Comparison of ENCODE assay signal across 8 cellular contexts in the genomic region with DNA sequence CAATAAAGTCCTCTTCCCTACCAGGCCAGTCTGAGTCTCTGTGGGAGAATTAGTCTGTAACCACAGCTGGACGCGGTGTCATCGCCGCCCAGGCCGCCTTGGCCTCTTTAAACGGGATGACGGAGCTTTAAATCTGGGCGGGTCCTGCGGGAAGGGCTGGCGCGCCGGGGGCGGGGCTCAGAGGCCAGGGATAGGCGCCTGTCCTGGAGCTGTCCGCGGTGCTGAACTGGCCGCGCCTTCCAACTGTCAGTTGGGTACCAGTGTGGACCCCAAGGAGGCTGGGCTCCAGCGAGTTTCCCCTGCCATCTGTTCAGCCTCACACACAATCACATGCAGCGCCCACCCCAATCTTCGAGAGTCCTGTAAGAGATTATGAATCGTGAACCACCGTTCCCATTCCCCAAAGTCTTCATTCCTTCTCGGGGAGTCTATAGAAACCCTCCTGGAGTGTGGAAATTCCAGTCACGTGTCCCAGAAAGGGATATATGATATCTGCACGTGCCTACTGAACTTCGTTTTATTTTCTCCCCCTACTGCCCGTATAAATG. TPM values are rescaled to one million over a fixed set of nuclear protein-coding genes. Genes with fewer than 3 reads are reported as not detected.
DNase-seq lines count a peak whose midpoint lies in the region; ATAC-seq and TF ChIP-seq lines count a peak whose summit lies in the region.
"Had no signal": no experiment of that assay in that cellular context is flagged by ENCODE, and none has a peak within 500 bp of the region (broad histone marks: within the 10 kb centered on the region; RNA-seq: fewer than 3 reads in every experiment).

No MANE protein-coding gene starts in this region.

- intact Hi-C loops in dendritic cell treated with granulocyte-macrophage colony-stimulating factor and Interleukin-4, amounts not matched to agents 40 ng/mL and 50 ng/mL, for 4 days (cut with micrococcal nuclease) = loop anchor here (1.0 kb wide), 1 partner anchor 52 kb away; no protein-coding TSS in a partner anchor

- H3K4me1 Mint-ChIP-seq in dendritic cell treated with granulocyte-macrophage colony-stimulating factor and Interleukin-4, amounts not matched to agents 40 ng/mL and 50 ng/mL, for 4 days (ENCODE audit: low read depth) = peaks cover 11% of the 10 kb centered on the region

- H3K36me3 Mint-ChIP-seq in dendritic cell treated with granulocyte-macrophage colony-stimulating factor and Interleukin-4, amounts not matched to agents 40 ng/mL and 50 ng/mL, for 4 days (ENCODE audit: low read depth) = no peaks in the 10 kb centered on the region

- peak overlapping the region; percentile 22 for H3K4me3 Mint-ChIP-seq in dendritic cell treated with granulocyte-macrophage colony-stimulating factor and Interleukin-4, amounts not matched to agents 40 ng/mL and 50 ng/mL, for 4 days

- no peaks in the 10 kb centered on the region for H3K27me3 ChIP-seq in liver (ENCODE audit: control insufficient read depth in 4 of 4, insufficient read depth in 4 of 4, low read length in 3 of 4)

- no peak overlapping the region for H3K4me3 ChIP-seq in liver (ENCODE audit: low read depth in 1 of 3, low read length in 3 of 3)

- H3K9me3 ChIP-seq in liver (ENCODE audit: control insufficient read depth in 4 of 4, low read length in 3 of 4) = no peaks in the 10 kb centered on the region

- H3K9me3 Mint-ChIP-seq in dendritic cell treated with granulocyte-macrophage colony-stimulating factor and Interleukin-4, amounts not matched to agents 40 ng/mL and 50 ng/mL, for 4 days = no peaks in the 10 kb centered on the region

- no peaks in the 10 kb centered on the region for H3K36me3 ChIP-seq in liver (ENCODE audit: control insufficient read depth in 4 of 4, insufficient read depth in 3 of 4, low read depth in 1 of 4, low read length in 3 of 4)

- no peak overlapping the region for H3K27ac ChIP-seq in liver (ENCODE audit: low read depth in 1 of 2, low read length in 2 of 2)

- TF ChIP-seq CTCF in GM20000 (IDR thresholded peaks at IDR 0.05; ENCODE audit: extremely low read depth, missing control alignments) (no peak), liver (IDR thresholded peaks at IDR 0.05; ENCODE audit: low read depth, low read length, missing input control) (no peak)

- H3K27ac Mint-ChIP-seq in dendritic cell treated with granulocyte-macrophage colony-stimulating factor and Interleukin-4, amounts not matched to agents 40 ng/mL and 50 ng/mL, for 4 days = peak overlapping the region; percentile 21

- DNase-seq in GM20000 (ENCODE audit: low spot score) = peak; percentile 84
- peak; percentile 22 to 92 for DNase-seq in NCI-H526 (lab: John Stamatoyannopoulos, UW)
- peak; percentile 56 to 60 for DNase-seq in activated CD4-positive, alpha-beta T cell treated with anti-CD3 and anti-CD28 coated beads, Interleukin-2, amount 50 U/mL, for 24 hours (ENCODE audit: low read depth in 1 of 2, low spot score in 1 of 2)
- DNase-seq in stimulated activated CD8-positive, alpha-beta memory T cell treated with anti-CD3 and anti-CD28 coated beads, Interleukin-12 subunit alpha, Interleukin-12 subunit beta, amount 100 ng/mL, for 1 hour (ENCODE audit: low read depth) = peak; percentile 48

- no peak overlapping the region for H3K9ac ChIP-seq in liver (ENCODE audit: low read depth in 1 of 2, low read length in 2 of 2)

- peak in 1 of 2 donors; percentile 40 for TF ChIP-seq RAD21 in liver (IDR thresholded peaks at IDR 0.05)

- WGBS in liver = 4% methylated on average over 28 of the region's 28 CpGs

- H3K4me1 ChIP-seq in liver (ENCODE audit: control insufficient read depth in 4 of 4, insufficient read depth in 4 of 4, low read length in 3 of 4) = peaks cover 0 to 2% (median 0%) of the 10 kb centered on the region in 4 donors

- H3K27me3 Mint-ChIP-seq in dendritic cell treated with granulocyte-macrophage colony-stimulating factor and Interleukin-4, amounts not matched to agents 40 ng/mL and 50 ng/mL, for 4 days = peaks cover 35% of the 10 kb centered on the region

- ATAC-seq in GM21723 (IDR thresholded peaks at IDR 0.05; ENCODE audit: unreplicated experiment) = no peak

TF ChIP-seq in liver, 16 proteins besides CTCF, POLR2A, EP300 and RAD21:
- TF ChIP-seq RXRA (IDR thresholded peaks at IDR 0.05) (no peak), HNF4G (IDR thresholded peaks at IDR 0.05) (no peak)
- TF ChIP-seq, protein P1, sequence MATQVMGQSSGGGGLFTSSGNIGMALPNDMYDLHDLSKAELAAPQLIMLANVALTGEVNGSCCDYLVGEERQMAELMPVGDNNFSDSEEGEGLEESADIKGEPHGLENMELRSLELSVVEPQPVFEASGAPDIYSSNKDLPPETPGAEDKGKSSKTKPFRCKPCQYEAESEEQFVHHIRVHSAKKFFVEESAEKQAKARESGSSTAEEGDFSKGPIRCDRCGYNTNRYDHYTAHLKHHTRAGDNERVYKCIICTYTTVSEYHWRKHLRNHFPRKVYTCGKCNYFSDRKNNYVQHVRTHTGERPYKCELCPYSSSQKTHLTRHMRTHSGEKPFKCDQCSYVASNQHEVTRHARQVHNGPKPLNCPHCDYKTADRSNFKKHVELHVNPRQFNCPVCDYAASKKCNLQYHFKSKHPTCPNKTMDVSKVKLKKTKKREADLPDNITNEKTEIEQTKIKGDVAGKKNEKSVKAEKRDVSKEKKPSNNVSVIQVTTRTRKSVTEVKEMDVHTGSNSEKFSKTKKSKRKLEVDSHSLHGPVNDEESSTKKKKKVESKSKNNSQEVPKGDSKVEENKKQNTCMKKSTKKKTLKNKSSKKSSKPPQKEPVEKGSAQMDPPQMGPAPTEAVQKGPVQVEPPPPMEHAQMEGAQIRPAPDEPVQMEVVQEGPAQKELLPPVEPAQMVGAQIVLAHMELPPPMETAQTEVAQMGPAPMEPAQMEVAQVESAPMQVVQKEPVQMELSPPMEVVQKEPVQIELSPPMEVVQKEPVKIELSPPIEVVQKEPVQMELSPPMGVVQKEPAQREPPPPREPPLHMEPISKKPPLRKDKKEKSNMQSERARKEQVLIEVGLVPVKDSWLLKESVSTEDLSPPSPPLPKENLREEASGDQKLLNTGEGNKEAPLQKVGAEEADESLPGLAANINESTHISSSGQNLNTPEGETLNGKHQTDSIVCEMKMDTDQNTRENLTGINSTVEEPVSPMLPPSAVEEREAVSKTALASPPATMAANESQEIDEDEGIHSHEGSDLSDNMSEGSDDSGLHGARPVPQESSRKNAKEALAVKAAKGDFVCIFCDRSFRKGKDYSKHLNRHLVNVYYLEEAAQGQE (IDR thresholded peaks at IDR 0.05) = peak; percentile 100
TF ChIP-seq in liver: peak in this region for 1.

RNA-seq across cellular contexts. Expression of a gene that starts 11.5 kb away (rescaled TPM):
- under 1 TPM in 1 of 2 donors, not detected in 1; 0.08 TPM for total RNA-seq in liver
- under 1 TPM; 0.16 to 0.51 TPM for polyA plus RNA-seq in liver

RNA-seq across cellular contexts. Expression of a gene that starts 20.5 kb away (rescaled TPM):
- total RNA-seq in liver = 1 to 10 TPM; 1.3 to 2.4 TPM
- 1 to 10 TPM in 1 of 2 donors, under 1 TPM in 1; 0.66 to 1.2 TPM for polyA plus RNA-seq in liver

RNA-seq across cellular contexts. Expression of a gene that starts 22.5 kb away (rescaled TPM):
- 1 to 10 TPM; 2.0 to 3.1 TPM for total RNA-seq in liver
- 10 to 100 TPM in 1 of 2 donors, 1 to 10 TPM in 1; 4.6 to 13.3 TPM for polyA plus RNA-seq in liver
- total RNA-seq: epithelial cell of proximal tubule had no signal

RNA-seq across cellular contexts. Expression of a gene that starts 23.1 kb away (rescaled TPM):
- total RNA-seq in liver = not detected
- not detected for polyA plus RNA-seq in liver
- total RNA-seq: epithelial cell of proximal tubule had no signal

RNA-seq across cellular contexts. Expression of a gene that starts 27.5 kb away (rescaled TPM):
- total RNA-seq in liver = under 1 TPM in 1 of 2 donors, not detected in 1; under 0.01 TPM
- not detected for polyA plus RNA-seq in liver
- total RNA-seq: epithelial cell of proximal tubule had no signal
